18 cellular contexts compared by ENCODE assay signal in genomic region chr18:7729858-7730257, GRCh38.
DNase-seq lines count a peak whose midpoint lies in the region; ATAC-seq, FAIRE-seq and TF ChIP-seq lines count a peak whose summit lies in the region.
"Had no signal": no experiment of that assay in that cellular context is flagged by ENCODE, and none has a peak within 500 bp of the region (broad histone marks: within the 10 kb centered on the region; RNA-seq: fewer than 3 reads in every experiment).

No MANE protein-coding gene starts in this region.

- no peaks in the 10 kb centered on the region for H3K36me3 ChIP-seq in HepG2 (replicated peaks in 1 of 2; ENCODE audit: control insufficient read depth in 1 of 2, insufficient read depth in 2 of 2, low read length in 2 of 2)
- no peaks in the 10 kb centered on the region for H3K36me3 ChIP-seq in right lobe of liver
- no peaks in the 10 kb centered on the region for H3K36me3 ChIP-seq in H7 (replicated peaks; ENCODE audit: control insufficient read depth, insufficient read depth, low read length)

- TF ChIP-seq RAD21 in HepG2 (CRISPR knock-in tag; IDR thresholded peaks at IDR 0.05): no peak

- TF ChIP-seq EP300 in HepG2 (IDR thresholded peaks at IDR 0.05; ENCODE audit: low read depth in 2 of 2, low read length in 2 of 2): no peak
- no peak for TF ChIP-seq EP300 in HepG2 (CRISPR knock-in tag; IDR thresholded peaks at IDR 0.05; ENCODE audit: borderline replicate concordance)

- H3K4me1 ChIP-seq in HepG2 (ENCODE audit: insufficient read depth, low read length) (peaks cover 39% of the 10 kb centered on the region), right lobe of liver (no peaks in the 10 kb centered on the region)

- no peaks in the 10 kb centered on the region for H3K27me3 Mint-ChIP-seq in nephron (ENCODE audit: low read depth)

- in situ Hi-C loops in HepG2 (cut with HindIII; ENCODE audit: extremely low pct_ligation_motif_present, low pct_unique_long_range_greater_than_20kb): no loop called here

- BruUV-seq in HepG2 (replicated peaks; lab: Mats Ljungman, UMichigan): no TSS peak

- H2AFZ ChIP-seq in HepG2 (ENCODE audit: low read length): no peak overlapping the region
- H2AFZ ChIP-seq: GM23338 had no signal

- H4K20me1 ChIP-seq in HepG2 (ENCODE audit: insufficient read depth, low read length): no peaks in the 10 kb centered on the region

- no peak overlapping the region for H3K4me2 ChIP-seq in HepG2 (ENCODE audit: low read depth, low read length)
- H3K4me2 ChIP-seq: GM23338 had no signal

- TF ChIP-seq CTCF in HepG2 (CRISPR knock-in tag; IDR thresholded peaks at IDR 0.05) (no peak), right lobe of liver (IDR thresholded peaks at IDR 0.05) (no peak), nephron (IDR thresholded peaks at IDR 0.05; ENCODE audit: unreplicated experiment in 3 of 3) (no peak)

- H3K9ac ChIP-seq in HepG2 (ENCODE audit: insufficient read depth, low read depth, low read length): no peak overlapping the region

- WGBS in HepG2 (ENCODE audit: low lambda C conversion rate): 68% methylated on average over 2 of the region's 2 CpGs
- WGBS in right lobe of liver (ENCODE audit: insufficient coverage, low coverage, low lambda C conversion rate, missing lambda C conversion rate): 62% methylated on average over 2 of the region's 2 CpGs

- H3K4me1 Mint-ChIP-seq in nephron: peaks cover 27% of the 10 kb centered on the region
- H3K4me1 Mint-ChIP-seq: CD14-positive monocyte had no signal

- CTCF ChIA-PET in HepG2 (lab: Yijun Ruan, JAX; ENCODE audit: low intra/inter-chr PET ratio, low total read pairs): no interaction called here

- H3K4me3 Mint-ChIP-seq in nephron: no peak overlapping the region
- H3K4me3 Mint-ChIP-seq: CD14-positive monocyte; CD8-positive, alpha-beta T cell; GM23338; H9 had no signal

- H3K27ac ChIP-seq in HepG2 (ENCODE audit: extremely low read length, insufficient read depth, low read length) (no peak overlapping the region), right lobe of liver (no peak overlapping the region)
- H3K27ac ChIP-seq: 22Rv1, HL-60 had no signal

- no peaks in the 10 kb centered on the region for H3K36me3 Mint-ChIP-seq in nephron (ENCODE audit: low read depth)
- H3K36me3 Mint-ChIP-seq: CD14-positive monocyte; CD8-positive, alpha-beta T cell had no signal

- no peaks in the 10 kb centered on the region for H3K9me3 Mint-ChIP-seq in nephron
- H3K9me3 Mint-ChIP-seq: CD8-positive, alpha-beta T cell had no signal

- FAIRE-seq in HepG2 (lab: Jason Lieb, UNC) (no peak), islet of Langerhans (lab: Jason Lieb, UNC) (peak; percentile 90)
- FAIRE-seq: GM12878, GM18507 had no signal

- H3K9me3 ChIP-seq in HepG2 (ENCODE audit: low read length) (no peaks in the 10 kb centered on the region), right lobe of liver (no peaks in the 10 kb centered on the region)

- POLR2A ChIA-PET in HepG2 (lab: Yijun Ruan, JAX): no interaction called here

- DNase-seq in HepG2 (ENCODE audit: low spot score) (no peak), right lobe of liver (no peak), NCI-H526 (lab: John Stamatoyannopoulos, UW) (no peak), NCI-H2029 (lab: John Stamatoyannopoulos, UW) (no peak), H7 (no peak), NCI-H2227 (lab: John Stamatoyannopoulos, UW; ENCODE audit: unreplicated experiment) (no peak)
- DNase-seq: CD8-positive, alpha-beta T cell; COR-L47; H9; IMR-90 had no signal

- H3K27ac Mint-ChIP-seq in nephron: peak overlapping the region in 2 of 3 experiments; percentile 20 to 54
- H3K27ac Mint-ChIP-seq: CD14-positive monocyte; CD8-positive, alpha-beta T cell; GM23338; H9 had no signal

- ATAC-seq in HepG2 (peak; percentile 49; the same call in 1 of the 3 replicates), right lobe of liver (no peak)
- ATAC-seq: CD8-positive, alpha-beta T cell; GM12878; GM23338 had no signal

- intact Hi-C loops in HepG2 (cut with micrococcal nuclease; ENCODE audit: unreplicated experiment): no loop called here
- intact Hi-C loops in right lobe of liver (cut with DNase I): no loop called here

- H3K4me3 ChIP-seq in HepG2 (replicated peaks in 1 of 3; ENCODE audit: insufficient read depth in 1 of 3, low read depth in 2 of 3, low read length in 3 of 3) (no peak overlapping the region), right lobe of liver (no peak overlapping the region), H7 (ENCODE audit: insufficient read depth, low read depth, low read length) (no peak overlapping the region)
- H3K4me3 ChIP-seq: GM12878, GM23338 had no signal

- no peak for TF ChIP-seq POLR2A in HepG2 (IDR thresholded peaks at IDR 0.05; ENCODE audit: insufficient read depth in 1 of 2, low read depth in 2 of 2, low read length in 2 of 2)
- no peak for TF ChIP-seq POLR2A in right lobe of liver (IDR thresholded peaks at IDR 0.05)

- H3K79me2 ChIP-seq in HepG2 (ENCODE audit: insufficient read depth, low read length): no peaks in the 10 kb centered on the region

- H3K27me3 ChIP-seq in HepG2 (ENCODE audit: control insufficient read depth in 1 of 2, insufficient read depth in 2 of 2, low read length in 2 of 2) (no peaks in the 10 kb centered on the region), right lobe of liver (no peaks in the 10 kb centered on the region), H7 (ENCODE audit: control insufficient read depth, insufficient read depth, low read length) (no peaks in the 10 kb centered on the region)

TF ChIP-seq in HepG2, 621 proteins besides CTCF, POLR2A, EP300 and RAD21:
- no peak for TF ChIP-seq CC2D1A (CRISPR knock-in tag; IDR thresholded peaks at IDR 0.05)
- no peak for TF ChIP-seq U2AF1 (optimal IDR thresholded peaks at IDR 0.05; ENCODE audit: low read depth, low read length)
- TF ChIP-seq ZEB1 (IDR thresholded peaks at IDR 0.05; ENCODE audit: insufficient replicate concordance, low read depth): no peak
- no peak for TF ChIP-seq POLR2G (IDR thresholded peaks at IDR 0.05; ENCODE audit: low read depth, low read length)
- TF ChIP-seq MLX (CRISPR knock-in tag; IDR thresholded peaks at IDR 0.05): no peak
- no peak for TF ChIP-seq ZNF414 (CRISPR knock-in tag; IDR thresholded peaks at IDR 0.05)
- TF ChIP-seq DNMT3B (CRISPR knock-in tag; conservative IDR thresholded peaks at IDR 0.05): no peak
- no peak for TF ChIP-seq SIN3A (IDR thresholded peaks at IDR 0.05; ENCODE audit: borderline replicate concordance, low read depth, low read length)
- no peak for TF ChIP-seq ZNF343 (CRISPR knock-in tag; IDR thresholded peaks at IDR 0.05)
- no peak for TF ChIP-seq ZFP41 (CRISPR knock-in tag; IDR thresholded peaks at IDR 0.05; ENCODE audit: borderline replicate concordance)
- no peak for TF ChIP-seq CCAR2 (optimal IDR thresholded peaks at IDR 0.05; ENCODE audit: low read depth, low read length)
